Comparison of ENCODE assay signal across 14 cellular contexts in genomic region chr2:104476563-104476988, GRCh38.
"Had no signal": no experiment of that assay in that cellular context is flagged by ENCODE, and none has a peak within 500 bp of the region (broad histone marks: within the 10 kb centered on the region; RNA-seq: fewer than 3 reads in every experiment).

No MANE protein-coding gene starts in this region.

- H3K9me3 Mint-ChIP-seq: activated T-helper 1 cell treated with anti-CD3 and anti-CD28 coated beads, Interleukin-12 subunit alpha, Interleukin-12 subunit beta, Interleukin-2, Interleukin-4 antibody, amounts not matched to agents 30 ng/mL and 10 ng/mL and 1 ng/mL, durations not matched to agents 14 hours and 24 hours and 36 hours; neural crest cell; stimulated activated naive CD8-positive, alpha-beta T cell treated with anti-CD3 and anti-CD28 coated beads, Interleukin-15, amount 100 ng/mL, for 72 hours; WTC11 had no signal

- H3K27ac Mint-ChIP-seq: activated T-helper 1 cell treated with anti-CD3 and anti-CD28 coated beads, Interleukin-12 subunit alpha, Interleukin-12 subunit beta, Interleukin-2, Interleukin-4 antibody, amounts not matched to agents 30 ng/mL and 10 ng/mL and 1 ng/mL, durations not matched to agents 14 hours and 24 hours and 36 hours; stimulated activated naive CD8-positive, alpha-beta T cell treated with anti-CD3 and anti-CD28 coated beads, Interleukin-15, amount 100 ng/mL, for 72 hours; T-helper 17 cell; WTC11 had no signal

- H3K4me3 ChIP-seq: esophagus squamous epithelium, thyroid gland, vagina had no signal

- H3K36me3 Mint-ChIP-seq: WTC11 had no signal

- H3K9me3 ChIP-seq: esophagus squamous epithelium, thyroid gland, vagina had no signal

- H3K27me3 Mint-ChIP-seq: T-helper 17 cell had no signal

- H3K27ac ChIP-seq: esophagus squamous epithelium, thyroid gland, vagina had no signal

- H3K27me3 ChIP-seq: esophagus squamous epithelium, thyroid gland, vagina had no signal

- ATAC-seq: left ventricle myocardium superior; stimulated activated naive CD8-positive, alpha-beta T cell treated with anti-CD3 and anti-CD28 coated beads, Interleukin-15, amount 100 ng/mL, for 72 hours; T-helper 17 cell; WTC11 had no signal

- DNase-seq: activated CD4-positive, alpha-beta T cell treated with anti-CD3 and anti-CD28 coated beads for 48 hours; activated naive CD4-positive, alpha-beta T cell treated with Interleukin-2 at 50 U/mL for 16 hours; esophagus squamous epithelium; foreskin fibroblast; left ventricle myocardium superior; stimulated activated CD4-positive, alpha-beta T cell treated with anti-CD3 and anti-CD28 coated beads, Interleukin-4, amount 100 ng/mL, for 4 hours; stimulated activated naive CD8-positive, alpha-beta T cell treated with anti-CD3 and anti-CD28 coated beads, Interleukin-15, amount 100 ng/mL, for 72 hours; T-helper 17 cell; thyroid gland had no signal

- H3K36me3 ChIP-seq: esophagus squamous epithelium, thyroid gland, vagina had no signal

- FAIRE-seq: islet of Langerhans had no signal

- H3K4me1 Mint-ChIP-seq: stimulated activated naive CD8-positive, alpha-beta T cell treated with anti-CD3 and anti-CD28 coated beads, Interleukin-15, amount 100 ng/mL, for 72 hours; T-helper 17 cell had no signal

- H3K4me3 Mint-ChIP-seq: activated T-helper 1 cell treated with anti-CD3 and anti-CD28 coated beads, Interleukin-12 subunit alpha, Interleukin-12 subunit beta, Interleukin-2, Interleukin-4 antibody, amounts not matched to agents 30 ng/mL and 10 ng/mL and 1 ng/mL, durations not matched to agents 14 hours and 24 hours and 36 hours; neural crest cell; stimulated activated naive CD8-positive, alpha-beta T cell treated with anti-CD3 and anti-CD28 coated beads, Interleukin-15, amount 100 ng/mL, for 72 hours; T-helper 17 cell; WTC11 had no signal

- H3K4me1 ChIP-seq: esophagus squamous epithelium, thyroid gland, vagina had no signal
